ENCODE assay signal across 21 cellular contexts in genomic region chr14:35001624-35002023, GRCh38. TPM values are rescaled to one million over a fixed set of nuclear protein-coding genes. Genes with fewer than 3 reads are reported as not detected.
DNase-seq lines count a peak whose midpoint lies in the region; ATAC-seq, FAIRE-seq and TF ChIP-seq lines count a peak whose summit lies in the region.
"Had no signal": no experiment of that assay in that cellular context is flagged by ENCODE, and none has a peak within 500 bp of the region (broad histone marks: within the 10 kb centered on the region; RNA-seq: fewer than 3 reads in every experiment).

No MANE protein-coding gene starts in this region.

- H3K4me3 ChIP-seq in HepG2 (replicated peaks in 1 of 3; ENCODE audit: insufficient read depth in 1 of 3, low read depth in 2 of 3, low read length in 3 of 3) (no peak overlapping the region), right lobe of liver (no peak overlapping the region), IMR-90 (ENCODE audit: insufficient read depth, low read depth, low read length) (no peak overlapping the region), K562 (no peak overlapping the region), kidney (ENCODE audit: low read length in 2 of 2) (no peak overlapping the region)
- H3K4me3 ChIP-seq: BLaER1 had no signal

- H3K14ac ChIP-seq in IMR-90 (replicated peaks; ENCODE audit: low read depth, low read length): no peak overlapping the region

- H4K5ac ChIP-seq in IMR-90 (ENCODE audit: low read depth, low read length): no peak overlapping the region

- ATAC-seq in HepG2: no peak
- ATAC-seq in right lobe of liver: no peak
- no peak for ATAC-seq in IMR-90 (ENCODE audit: low read depth)
- no peak for ATAC-seq in K562
- no peak for ATAC-seq in CD4-positive, alpha-beta T cell (ENCODE audit: poor library complexity)
- ATAC-seq: CD8-positive, alpha-beta T cell had no signal

- H3K79me1 ChIP-seq in IMR-90 (ENCODE audit: low read depth in 1 of 2, low read length in 2 of 2): peaks cover 4 to 20% of the 10 kb centered on the region in 2 experiments

- H3K9me3 Mint-ChIP-seq in CD4-positive, alpha-beta T cell: no peaks in the 10 kb centered on the region
- H3K9me3 Mint-ChIP-seq: CD14-positive monocyte; CD4-positive, CD25-positive, alpha-beta regulatory T cell; CD8-positive, alpha-beta T cell had no signal

- TF ChIP-seq RAD21 in HepG2 (CRISPR knock-in tag; IDR thresholded peaks at IDR 0.05) (no peak), IMR-90 (IDR thresholded peaks at IDR 0.05; ENCODE audit: low read length) (no peak), K562 (CRISPR knock-in tag; conservative IDR thresholded peaks at IDR 0.05 in 1 of 2, IDR thresholded peaks at IDR 0.05 in 1 of 2) (no peak)

- 97% methylated on average over 2 of the region's 2 CpGs for WGBS in HepG2 (ENCODE audit: low lambda C conversion rate)
- 100% methylated on average over 2 of the region's 2 CpGs for WGBS in right lobe of liver (ENCODE audit: insufficient coverage, low coverage, low lambda C conversion rate, missing lambda C conversion rate)
- WGBS in IMR-90 (ENCODE audit: extremely low coverage in 2 of 2, insufficient read length in 1 of 2), 2 experiments: no CpG with 5 or more reads among the region's 2 CpGs
- 86% methylated on average over 2 of the region's 2 CpGs for WGBS in K562 (ENCODE audit: insufficient coverage, low coverage, missing lambda C conversion rate)

- TF ChIP-seq CTCF in HepG2 (CRISPR knock-in tag; IDR thresholded peaks at IDR 0.05) (no peak), right lobe of liver (IDR thresholded peaks at IDR 0.05) (no peak), IMR-90 (conservative IDR thresholded peaks at IDR 0.05; ENCODE audit: low read depth, low read length) (no peak), K562 (IDR thresholded peaks at IDR 0.05 in 2 of 3, conservative IDR thresholded peaks at IDR 0.05 in 1 of 3; ENCODE audit: insufficient read depth in 2 of 3, low read depth in 1 of 3, low read length in 3 of 3) (no peak), kidney (IDR thresholded peaks at IDR 0.05; ENCODE audit: borderline replicate concordance, extremely low read depth, insufficient read depth) (no peak)
- no peak for TF ChIP-seq CTCF in CD4-positive, alpha-beta T cell (IDR thresholded peaks at IDR 0.05)

- H3K4me1 ChIP-seq in HepG2 (ENCODE audit: insufficient read depth, low read length) (no peaks in the 10 kb centered on the region), right lobe of liver (peaks cover 0 to 27% (median 11%) of the 10 kb centered on the region in 4 donors), IMR-90 (ENCODE audit: control insufficient read depth, insufficient read depth, low read length) (0 out of 2 replicates have a peak, but pooled peaks cover 2% of the 10 kb centered on the region), K562 (replicated peaks in 1 of 2; ENCODE audit: control insufficient read depth in 2 of 2, insufficient read depth in 2 of 2, low read length in 2 of 2) (no peaks in the 10 kb centered on the region), kidney (ENCODE audit: control insufficient read depth in 1 of 2, insufficient read depth in 1 of 2, low read depth in 1 of 2, low read length in 2 of 2) (no peaks in the 10 kb centered on the region)
- H3K4me1 ChIP-seq: BE2C, BLaER1, Caco-2 had no signal

- no peak overlapping the region for H3K23ac ChIP-seq in IMR-90 (ENCODE audit: low read depth, low read length)

- H3K27ac ChIP-seq in HepG2 (ENCODE audit: extremely low read length, insufficient read depth, low read length): no peak overlapping the region
- no peak overlapping the region for H3K27ac ChIP-seq in right lobe of liver
- no peak overlapping the region for H3K27ac ChIP-seq in IMR-90 (ENCODE audit: insufficient read depth, low read length)
- H3K27ac ChIP-seq in K562 (ENCODE audit: extremely low read depth, low read depth, low read length): no peak overlapping the region
- H3K27ac ChIP-seq in kidney (ENCODE audit: low read depth in 2 of 2, low read length in 2 of 2): no peak overlapping the region
- H3K27ac ChIP-seq in CD4-positive, alpha-beta T cell (ENCODE audit: low read depth, low read length): no peak overlapping the region
- H3K27ac ChIP-seq: 22Rv1, BLaER1 had no signal

- no peak overlapping the region for H2AFZ ChIP-seq in HepG2 (ENCODE audit: low read length)
- no peak overlapping the region for H2AFZ ChIP-seq in IMR-90 (replicated peaks; ENCODE audit: low read length, poor library complexity)
- H2AFZ ChIP-seq in K562 (ENCODE audit: low read depth, low read length): no peak overlapping the region

- no peak overlapping the region for H2AK5ac ChIP-seq in IMR-90 (ENCODE audit: low read depth, low read length)

- BruUV-seq in HepG2 (replicated peaks; lab: Mats Ljungman, UMichigan) (no TSS peak), IMR-90 (replicated peaks; lab: Mats Ljungman, UMichigan) (no TSS peak), K562 (replicated peaks; lab: Mats Ljungman, UMichigan) (TSS peak; percentile 16)

- no peak overlapping the region for H2BK5ac ChIP-seq in IMR-90 (ENCODE audit: low read depth, low read length, poor library complexity, severe bottlenecking)

- H3K4me3 Mint-ChIP-seq in CD4-positive, alpha-beta T cell: no peak overlapping the region
- H3K4me3 Mint-ChIP-seq: CD14-positive monocyte; CD4-positive, CD25-positive, alpha-beta regulatory T cell; CD8-positive, alpha-beta T cell had no signal

- FAIRE-seq in HepG2 (lab: Jason Lieb, UNC): no peak
- no peak for FAIRE-seq in K562 (lab: Jason Lieb, UNC)
- FAIRE-seq in kidney (lab: Jason Lieb, UNC): no peak
- FAIRE-seq: D721Med, G401.6 had no signal

- no peak overlapping the region for H3K27ac Mint-ChIP-seq in CD4-positive, alpha-beta T cell
- H3K27ac Mint-ChIP-seq: CD14-positive monocyte; CD4-positive, CD25-positive, alpha-beta regulatory T cell; CD8-positive, alpha-beta T cell had no signal

- no peak overlapping the region for H2BK15ac ChIP-seq in IMR-90 (ENCODE audit: low read depth, low read length)

- DNase-seq in HepG2 (ENCODE audit: low spot score): no peak
- no peak for DNase-seq in right lobe of liver
- no peak for DNase-seq in IMR-90
- no peak for DNase-seq in K562 (ENCODE audit: extremely low read depth in 1 of 4, low spot score in 3 of 4)
- no peak for DNase-seq in kidney
- no peak for DNase-seq in activated CD4-positive, alpha-beta T cell treated with anti-CD3 and anti-CD28 coated beads, Interleukin-2, amount 50 U/mL, for 48 hours
- no peak for DNase-seq in CD4-positive, alpha-beta T cell
- DNase-seq: ACHN; BE2C; C1 segment of cervical spinal cord; Caco-2; Calu3; CD4-positive, CD25-positive, alpha-beta regulatory T cell; CD8-positive, alpha-beta T cell; DMS79 treated with DMSO at 0.1 percent for 48 hours; GF-D8 had no signal

- H4K91ac ChIP-seq in IMR-90 (ENCODE audit: insufficient read depth, low read depth, low read length): no peak overlapping the region

- in situ Hi-C loops in HepG2 (cut with HindIII; ENCODE audit: extremely low pct_ligation_motif_present, low pct_unique_long_range_greater_than_20kb): no loop called here
- in situ Hi-C loops in IMR-90 (cut with MboI; ENCODE audit: low sequenced_read_pairs): loop anchor here (10.0 kb wide), 1 partner anchor 397 kb away; no protein-coding TSS in a partner anchor
- in situ Hi-C loops in K562 (cut with MboI): no loop called here

- H2BK20ac ChIP-seq in IMR-90 (ENCODE audit: low read depth, low read length): no peak overlapping the region

- CTCF ChIA-PET in HepG2 (lab: Yijun Ruan, JAX; ENCODE audit: low intra/inter-chr PET ratio, low total read pairs): no interaction called here
- CTCF ChIA-PET in IMR-90 (lab: Yijun Ruan, JAX): no interaction called here
- CTCF ChIA-PET in K562 (lab: Yijun Ruan, JAX; ENCODE audit: low intra/inter-chr PET ratio): no interaction called here
- CTCF ChIA-PET in CD4-positive, alpha-beta T cell (lab: Charles Lee): no interaction called here

- H3K79me2 ChIP-seq in HepG2 (ENCODE audit: insufficient read depth, low read length) (peaks cover 4% of the 10 kb centered on the region), K562 (ENCODE audit: control insufficient read depth, insufficient read depth, low read length) (no peaks in the 10 kb centered on the region; the same call in 2 of the 3 replicates)

- H2AK9ac ChIP-seq in IMR-90 (replicated peaks; ENCODE audit: low read depth, low read length, poor library complexity): no peak overlapping the region

- no peak overlapping the region for H3K4ac ChIP-seq in IMR-90 (ENCODE audit: low read depth, low read length)

- TF ChIP-seq EP300 in HepG2 (IDR thresholded peaks at IDR 0.05; ENCODE audit: low read depth in 2 of 2, low read length in 2 of 2): no peak
- no peak for TF ChIP-seq EP300 in HepG2 (CRISPR knock-in tag; IDR thresholded peaks at IDR 0.05; ENCODE audit: borderline replicate concordance)
- no peak for TF ChIP-seq EP300 in K562 (IDR thresholded peaks at IDR 0.05; ENCODE audit: low read length)

- no peaks in the 10 kb centered on the region for H3K27me3 Mint-ChIP-seq in CD4-positive, alpha-beta T cell
- H3K27me3 Mint-ChIP-seq: CD4-positive, CD25-positive, alpha-beta regulatory T cell had no signal

- POLR2A ChIA-PET in HepG2 (lab: Yijun Ruan, JAX) (no interaction called here), IMR-90 (lab: Charles Lee; ENCODE audit: unreplicated experiment) (no interaction called here), K562 (lab: Yijun Ruan, JAX) (no interaction called here)
- POLR2A ChIA-PET in CD4-positive, alpha-beta T cell (lab: Charles Lee): no interaction called here

- H4K20me1 ChIP-seq in HepG2 (ENCODE audit: insufficient read depth, low read length): no peaks in the 10 kb centered on the region
- no peaks in the 10 kb centered on the region for H4K20me1 ChIP-seq in IMR-90 (ENCODE audit: insufficient read depth, low read length)
- H4K20me1 ChIP-seq in K562 (replicated peaks; ENCODE audit: control insufficient read depth, insufficient read depth, low read length): no peaks in the 10 kb centered on the region

- H2BK120ac ChIP-seq in IMR-90 (ENCODE audit: low read depth, low read length): no peak overlapping the region

- no peaks in the 10 kb centered on the region for H3K27me3 ChIP-seq in HepG2 (ENCODE audit: control insufficient read depth in 1 of 2, insufficient read depth in 2 of 2, low read length in 2 of 2)
- H3K27me3 ChIP-seq in right lobe of liver: no peaks in the 10 kb centered on the region
- no peaks in the 10 kb centered on the region for H3K27me3 ChIP-seq in IMR-90 (ENCODE audit: control insufficient read depth, insufficient read depth, low read length)
- H3K27me3 ChIP-seq in K562 (ENCODE audit: control insufficient read depth in 2 of 2, insufficient read depth in 2 of 2, low read length in 2 of 2): no peaks in the 10 kb centered on the region
- no peaks in the 10 kb centered on the region for H3K27me3 ChIP-seq in CD4-positive, alpha-beta T cell (ENCODE audit: control insufficient read depth, insufficient read depth, low read length)
- H3K27me3 ChIP-seq: BE2C, BLaER1 had no signal

- H4K8ac ChIP-seq in IMR-90 (ENCODE audit: low read depth in 2 of 2, low read length in 2 of 2): no peak overlapping the region

- H3K9me3 ChIP-seq in HepG2 (ENCODE audit: low read length) (no peaks in the 10 kb centered on the region), right lobe of liver (no peaks in the 10 kb centered on the region), IMR-90 (ENCODE audit: control insufficient read depth, insufficient read depth, low read length) (no peaks in the 10 kb centered on the region), K562 (replicated peaks; ENCODE audit: control insufficient read depth, insufficient read depth, low read depth, low read length) (no peaks in the 10 kb centered on the region), kidney (ENCODE audit: control insufficient read depth in 1 of 2, low read length in 2 of 2) (no peaks in the 10 kb centered on the region)
- H3K9me3 ChIP-seq in CD4-positive, alpha-beta T cell (ENCODE audit: control insufficient read depth, low read length): no peaks in the 10 kb centered on the region
- H3K9me3 ChIP-seq: BE2C, BLaER1, Caco-2 had no signal

- H3K36me3 ChIP-seq in HepG2 (replicated peaks in 1 of 2; ENCODE audit: control insufficient read depth in 1 of 2, insufficient read depth in 2 of 2, low read length in 2 of 2) (peaks cover 25 to 52% of the 10 kb centered on the region in 2 experiments), right lobe of liver (peaks cover 0 to 27% (median 6%) of the 10 kb centered on the region in 4 donors), IMR-90 (ENCODE audit: control insufficient read depth, insufficient read depth, low read length) (peaks cover 22% of the 10 kb centered on the region), K562 (ENCODE audit: control insufficient read depth, insufficient read depth, low read length) (peaks cover 25% of the 10 kb centered on the region), kidney (ENCODE audit: control insufficient read depth in 1 of 2, insufficient read depth in 2 of 2, low read length in 2 of 2) (peaks cover 0 to 10% of the 10 kb centered on the region in 2 donors)

- H3K9me1 ChIP-seq in IMR-90 (ENCODE audit: insufficient read depth, low read length): no peaks in the 10 kb centered on the region
- no peaks in the 10 kb centered on the region for H3K9me1 ChIP-seq in K562 (ENCODE audit: control insufficient read depth, insufficient read depth, low read length)

- dilution Hi-C loops in IMR-90 (cut with HindIII; ENCODE audit: low sequenced_read_pairs, unreplicated experiment): no loop called here

- no peak overlapping the region for H3K56ac ChIP-seq in IMR-90 (ENCODE audit: extremely low read depth, insufficient read depth, low read length)

- H3K9ac ChIP-seq in HepG2 (ENCODE audit: insufficient read depth, low read depth, low read length): no peak overlapping the region
- no peak overlapping the region for H3K9ac ChIP-seq in IMR-90 (ENCODE audit: low read depth, low read length)
- no peak overlapping the region for H3K9ac ChIP-seq in K562 (ENCODE audit: insufficient read depth in 1 of 2, low read depth in 2 of 2, low read length in 2 of 2)
- no peak overlapping the region for H3K9ac ChIP-seq in kidney (ENCODE audit: low read length in 2 of 2)
- H3K9ac ChIP-seq: BLaER1 had no signal

- intact Hi-C loops in HepG2 (cut with micrococcal nuclease; ENCODE audit: unreplicated experiment): no loop called here
- intact Hi-C loops in right lobe of liver (cut with DNase I): no loop called here
- intact Hi-C loops in IMR-90 (cut with micrococcal nuclease): no loop called here
- intact Hi-C loops in K562 (cut with micrococcal nuclease): no loop called here
- intact Hi-C loops in kidney (cut with DNase I): no loop called here
- intact Hi-C loops in CD4-positive, alpha-beta T cell (cut with DNase I, micrococcal nuclease): no loop called here

- TF ChIP-seq POLR2A in HepG2 (IDR thresholded peaks at IDR 0.05; ENCODE audit: insufficient read depth in 1 of 2, low read depth in 2 of 2, low read length in 2 of 2) (no peak), right lobe of liver (IDR thresholded peaks at IDR 0.05) (no peak), IMR-90 (IDR thresholded peaks at IDR 0.05; ENCODE audit: low read depth, low read length) (no peak), K562 (conservative IDR thresholded peaks at IDR 0.05) (no peak)

- H3K36me3 Mint-ChIP-seq in CD4-positive, alpha-beta T cell (ENCODE audit: low read depth): peaks cover 72% of the 10 kb centered on the region

- peaks cover 4% of the 10 kb centered on the region for H3K4me1 Mint-ChIP-seq in CD4-positive, alpha-beta T cell (ENCODE audit: low read depth)
- H3K4me1 Mint-ChIP-seq: CD14-positive monocyte had no signal

- H3K4me2 ChIP-seq in HepG2 (ENCODE audit: low read depth, low read length) (no peak overlapping the region), IMR-90 (ENCODE audit: low read depth, low read length) (no peak overlapping the region), K562 (ENCODE audit: insufficient read depth, low read length) (no peak overlapping the region)
- H3K4me2 ChIP-seq: BLaER1 had no signal

- no peak overlapping the region for H3K18ac ChIP-seq in IMR-90 (ENCODE audit: low read depth, low read length)

RNA-seq across cellular contexts. Expression of gene SRP54, which starts 18.8 kb away (rescaled TPM):
- 207 and 297 TPM in 2 replicates for total RNA-seq in HepG2 (2016; rRNA removed; fragmentation: Illumina TruSeq; extraction: Trizol)
- total RNA-seq in HepG2 (2016; cell fraction: cytosol; rRNA removed; fragmentation: Illumina TruSeq; extraction: Trizol; ENCODE audit: low read depth): 26.1 and 28.6 TPM in 2 replicates
- 210 and 295 TPM in 2 replicates for total RNA-seq in HepG2 (2016; cell fraction: insoluble cytoplasmic fraction; rRNA removed; fragmentation: Illumina TruSeq; extraction: Trizol)
- 41.2 and 50.0 TPM in 2 replicates for total RNA-seq in HepG2 (2016; cell fraction: membrane; rRNA removed; fragmentation: Illumina TruSeq; extraction: Trizol)
- 128 and 142 TPM in 2 replicates for total RNA-seq in HepG2 (2016; cell fraction: nucleus; rRNA removed; fragmentation: Illumina TruSeq; extraction: Trizol)
- 36.0 and 42.2 TPM in 2 replicates for polyA plus RNA-seq in HepG2 (2011; rRNA removed)
- polyA plus RNA-seq in HepG2 (2011; cell fraction: cytosol; rRNA removed): 45.2 and 47.0 TPM in 2 replicates
- polyA plus RNA-seq in HepG2 (2011; cell fraction: nucleus; rRNA removed): 62.5 and 64.9 TPM in 2 replicates
- 101 and 113 TPM in 2 replicates for polyA plus RNA-seq in HepG2 (2012)
- polyA plus RNA-seq in HepG2 (2016; cell fraction: cytosol; fragmentation: Illumina TruSeq; extraction: Trizol; ENCODE audit: low read depth): 7.5 and 9.1 TPM in 2 replicates
- polyA plus RNA-seq in HepG2 (2016; cell fraction: insoluble cytoplasmic fraction; fragmentation: Illumina TruSeq; extraction: Trizol; ENCODE audit: low read depth): 244 and 260 TPM in 2 replicates
- 15.4 and 17.7 TPM in 2 replicates for polyA plus RNA-seq in HepG2 (2016; cell fraction: membrane; fragmentation: Illumina TruSeq; extraction: Trizol; ENCODE audit: low read depth)
- 152 and 167 TPM in 2 replicates for polyA plus RNA-seq in HepG2 (2016; cell fraction: nucleus; fragmentation: Illumina TruSeq; extraction: Trizol; ENCODE audit: insufficient read depth, low read depth)
- 25.4 and 57.6 TPM in 2 replicates for polyA minus RNA-seq in HepG2 (2011; rRNA and poly(A)+ RNA removed; ENCODE audit: low replicate concordance)
- 60.0 and 62.4 TPM in 2 replicates for polyA minus RNA-seq in HepG2 (2011; cell fraction: cytosol; rRNA and poly(A)+ RNA removed)
- 159 TPM in 2 replicates for polyA minus RNA-seq in HepG2 (2011; cell fraction: nucleus; rRNA and poly(A)+ RNA removed)
- 10 to 100 TPM; 35.1 to 46.7 (median 41.0) TPM for total RNA-seq in right lobe of liver
- 63.3 and 109 TPM in 2 replicates for total RNA-seq in IMR-90 (2012; rRNA removed)
- 39.6 and 56.2 TPM in 2 replicates for polyA plus RNA-seq in IMR-90 (2012; rRNA removed)
- polyA plus RNA-seq in IMR-90 (2012; cell fraction: cytosol; rRNA removed): 7.7 and 16.2 TPM in 2 replicates
- polyA plus RNA-seq in IMR-90 (2012; cell fraction: nucleus; rRNA removed; ENCODE audit: low replicate concordance): 13.2 and 38.2 TPM in 2 replicates
- 46.3 and 124 TPM in 2 replicates for total RNA-seq in K562 (2011; cell fraction: chromatin; rRNA removed; ENCODE audit: low replicate concordance)
- total RNA-seq in K562 (2011; cell fraction: nucleolus; rRNA removed): 27.2 and 30.0 TPM in 2 replicates
- total RNA-seq in K562 (2011; cell fraction: nucleoplasm; rRNA removed): 47.2 and 66.9 TPM in 2 replicates
- 46.7 and 51.7 TPM in 2 replicates for total RNA-seq in K562 (2014; rRNA removed)
- total RNA-seq in K562 (2014; rRNA removed; fragmentation: Illumina TruSeq; extraction: Trizol): 68.2 and 74.5 TPM in 2 replicates
- total RNA-seq in K562 (2015; rRNA removed; fragmentation: Illumina TruSeq; extraction: Trizol): 59.3 and 62.5 TPM in 2 replicates
- 38.7 and 41.6 TPM in 2 replicates for total RNA-seq in K562 (2021)
- 28.6 and 31.1 TPM in 2 replicates for polyA plus RNA-seq in K562 (2011; rRNA removed)
- 19.4 and 27.7 TPM in 2 replicates for polyA plus RNA-seq in K562 (2011; cell fraction: cytosol; rRNA removed)
- polyA plus RNA-seq in K562 (2011; cell fraction: nucleus; rRNA removed): 16.9 and 28.6 TPM in 2 replicates
- 42.6 and 46.5 TPM in 2 replicates for polyA plus RNA-seq in K562 (2012)
- 64.7 and 69.8 TPM in 2 replicates for polyA plus RNA-seq in K562 (2014; fragmentation: Illumina TruSeq; extraction: Trizol)
- 10 to 100 TPM; 44.1 to 64.5 TPM for polyA plus RNA-seq in K562 (2014; fragmentation: Nextera tagmentation; extraction: Ambion mirVana)
- polyA plus RNA-seq in K562 (2014; rRNA removed): 51.5 and 51.9 TPM in 2 replicates
- polyA minus RNA-seq in K562 (2011; rRNA and poly(A)+ RNA removed): 40.3 and 44.1 TPM in 2 replicates
- 14.9 and 19.2 TPM in 2 replicates for polyA minus RNA-seq in K562 (2011; cell fraction: cytosol; rRNA and poly(A)+ RNA removed)
- polyA minus RNA-seq in K562 (2011; cell fraction: nucleus; rRNA and poly(A)+ RNA removed): 18.0 and 44.5 TPM in 2 replicates
- total RNA-seq in kidney: 54.3 TPM
- 37.3 TPM for polyA plus RNA-seq in kidney (ENCODE audit: insufficient read depth, low read depth, low replicate concordance)
- 10 to 100 TPM; 30.3 to 32.7 TPM for total RNA-seq in CD4-positive, alpha-beta T cell

RNA-seq across cellular contexts. Expression of gene FAM177A1, which starts 44.4 kb away (rescaled TPM):
- 116 and 119 TPM in 2 replicates for total RNA-seq in HepG2 (2016; rRNA removed; fragmentation: Illumina TruSeq; extraction: Trizol)
- 259 and 291 TPM in 2 replicates for total RNA-seq in HepG2 (2016; cell fraction: cytosol; rRNA removed; fragmentation: Illumina TruSeq; extraction: Trizol; ENCODE audit: low read depth)
- 102 and 128 TPM in 2 replicates for total RNA-seq in HepG2 (2016; cell fraction: insoluble cytoplasmic fraction; rRNA removed; fragmentation: Illumina TruSeq; extraction: Trizol)
- total RNA-seq in HepG2 (2016; cell fraction: membrane; rRNA removed; fragmentation: Illumina TruSeq; extraction: Trizol): 219 and 242 TPM in 2 replicates
- total RNA-seq in HepG2 (2016; cell fraction: nucleus; rRNA removed; fragmentation: Illumina TruSeq; extraction: Trizol): 53.1 and 62.5 TPM in 2 replicates
- polyA plus RNA-seq in HepG2 (2011; rRNA removed): 69.0 and 72.9 TPM in 2 replicates
- polyA plus RNA-seq in HepG2 (2011; cell fraction: cytosol; rRNA removed): 43.1 and 47.2 TPM in 2 replicates
- polyA plus RNA-seq in HepG2 (2011; cell fraction: nucleus; rRNA removed): 20.3 and 24.8 TPM in 2 replicates
- 70.8 and 90.1 TPM in 2 replicates for polyA plus RNA-seq in HepG2 (2012)
- 323 and 351 TPM in 2 replicates for polyA plus RNA-seq in HepG2 (2016; cell fraction: cytosol; fragmentation: Illumina TruSeq; extraction: Trizol; ENCODE audit: low read depth)
- polyA plus RNA-seq in HepG2 (2016; cell fraction: insoluble cytoplasmic fraction; fragmentation: Illumina TruSeq; extraction: Trizol; ENCODE audit: low read depth): 125 and 131 TPM in 2 replicates
- polyA plus RNA-seq in HepG2 (2016; cell fraction: membrane; fragmentation: Illumina TruSeq; extraction: Trizol; ENCODE audit: low read depth): 209 and 229 TPM in 2 replicates
- polyA plus RNA-seq in HepG2 (2016; cell fraction: nucleus; fragmentation: Illumina TruSeq; extraction: Trizol; ENCODE audit: insufficient read depth, low read depth): 115 and 136 TPM in 2 replicates
- 20.6 and 34.4 TPM in 2 replicates for polyA minus RNA-seq in HepG2 (2011; rRNA and poly(A)+ RNA removed; ENCODE audit: low replicate concordance)
- polyA minus RNA-seq in HepG2 (2011; cell fraction: cytosol; rRNA and poly(A)+ RNA removed): 25.4 and 27.2 TPM in 2 replicates
- polyA minus RNA-seq in HepG2 (2011; cell fraction: nucleus; rRNA and poly(A)+ RNA removed): 36.1 and 40.7 TPM in 2 replicates
- total RNA-seq in right lobe of liver: 10 to 100 TPM; 44.2 to 48.4 (median 47.2) TPM
- 18.5 and 35.8 TPM in 2 replicates for total RNA-seq in IMR-90 (2012; rRNA removed)
- 29.4 and 33.4 TPM in 2 replicates for polyA plus RNA-seq in IMR-90 (2012; rRNA removed)
- 13.2 and 22.8 TPM in 2 replicates for polyA plus RNA-seq in IMR-90 (2012; cell fraction: cytosol; rRNA removed)
- 6.0 and 19.0 TPM in 2 replicates for polyA plus RNA-seq in IMR-90 (2012; cell fraction: nucleus; rRNA removed; ENCODE audit: low replicate concordance)
- 16.0 and 36.3 TPM in 2 replicates for total RNA-seq in K562 (2011; cell fraction: chromatin; rRNA removed; ENCODE audit: low replicate concordance)
- total RNA-seq in K562 (2011; cell fraction: nucleolus; rRNA removed): 24.5 and 25.3 TPM in 2 replicates
- total RNA-seq in K562 (2011; cell fraction: nucleoplasm; rRNA removed): 26.8 and 34.9 TPM in 2 replicates
- 29.9 and 35.3 TPM in 2 replicates for total RNA-seq in K562 (2014; rRNA removed)
- total RNA-seq in K562 (2014; rRNA removed; fragmentation: Illumina TruSeq; extraction: Trizol): 28.1 and 34.2 TPM in 2 replicates
- 27.5 and 27.8 TPM in 2 replicates for total RNA-seq in K562 (2015; rRNA removed; fragmentation: Illumina TruSeq; extraction: Trizol)
- total RNA-seq in K562 (2021): 34.5 and 36.2 TPM in 2 replicates
- polyA plus RNA-seq in K562 (2011; rRNA removed): 30.3 and 35.6 TPM in 2 replicates
- 22.8 and 26.5 TPM in 2 replicates for polyA plus RNA-seq in K562 (2011; cell fraction: cytosol; rRNA removed)
- 13.9 and 16.9 TPM in 2 replicates for polyA plus RNA-seq in K562 (2011; cell fraction: nucleus; rRNA removed)
- polyA plus RNA-seq in K562 (2012): 34.5 and 41.8 TPM in 2 replicates
- polyA plus RNA-seq in K562 (2014; fragmentation: Illumina TruSeq; extraction: Trizol): 30.6 and 32.6 TPM in 2 replicates
- 10 to 100 TPM in 1 of 2 experiments, 1 to 10 TPM in 1; 7.7 to 12.1 TPM for polyA plus RNA-seq in K562 (2014; fragmentation: Nextera tagmentation; extraction: Ambion mirVana)
- 36.2 and 41.2 TPM in 2 replicates for polyA plus RNA-seq in K562 (2014; rRNA removed)
- 10.3 and 10.9 TPM in 2 replicates for polyA minus RNA-seq in K562 (2011; rRNA and poly(A)+ RNA removed)
- 7.7 and 11.3 TPM in 2 replicates for polyA minus RNA-seq in K562 (2011; cell fraction: cytosol; rRNA and poly(A)+ RNA removed)
- polyA minus RNA-seq in K562 (2011; cell fraction: nucleus; rRNA and poly(A)+ RNA removed): 14.8 and 16.6 TPM in 2 replicates
- 66.4 TPM for total RNA-seq in kidney
- 114 TPM for polyA plus RNA-seq in kidney (ENCODE audit: insufficient read depth, low read depth, low replicate concordance)
- total RNA-seq in CD4-positive, alpha-beta T cell: 100 to 1,000 TPM; 172 to 186 TPM

Comparison
In these comparisons a context has a peak if more than half of its experiments do, and no peak if none do; other contexts are left out.
1. Of the 241 proteins assayed by ChIP-seq in both HepG2 and K562: peak only in HepG2: none; only in K562: MAFG; in both: MAFF and MAFK; in neither: 238.